9 cellular contexts compared by ENCODE assay signal in genomic region chr2:140262908-140263307, GRCh38.
"Had no signal": no experiment of that assay in that cellular context is flagged by ENCODE, and none has a peak within 500 bp of the region (broad histone marks: within the 10 kb centered on the region; RNA-seq: fewer than 3 reads in every experiment).

No MANE protein-coding gene starts in this region.

- H3K27ac ChIP-seq: GM23248 had no signal

- H3K4me1 ChIP-seq: HAP-1 had no signal

- ATAC-seq: GM23338, HCT116 had no signal

- H3K9me3 ChIP-seq: HAP-1 had no signal

- H3K4me3 ChIP-seq: GM23248, GM23338, HAP-1 had no signal

- H3K36me3 ChIP-seq: HAP-1 had no signal

- DNase-seq: GM23248, GOT3, H7, H9, HCEC 1CT, HFFc6 had no signal
